In genomic region chr14:77375164-77375950, GRCh38 we compare ENCODE assay signal across 2 cellular contexts.
TF ChIP-seq lines count a peak whose summit lies in the region.

No MANE protein-coding gene starts in this region.

TF ChIP-seq in SK-N-SH, 30 proteins besides CTCF, POLR2A, EP300 and RAD21 (continued from another document):
- TF ChIP-seq REST (IDR thresholded peaks at IDR 0.05; ENCODE audit: low read depth, low read length) (no peak), FOXJ3 (CRISPR knock-in tag; IDR thresholded peaks at IDR 0.05) (no peak), SIN3A (IDR thresholded peaks at IDR 0.05; ENCODE audit: borderline replicate concordance, low read depth, low read length) (no peak), RCOR1 (IDR thresholded peaks at IDR 0.05; ENCODE audit: low read length) (no peak), NFIC (IDR thresholded peaks at IDR 0.05; ENCODE audit: borderline replicate concordance) (no peak), CHD2 (IDR thresholded peaks at IDR 0.05; ENCODE audit: low read length, partially characterized antibody) (no peak), GABPA (IDR thresholded peaks at IDR 0.05; ENCODE audit: low read depth) (no peak), MAX (IDR thresholded peaks at IDR 0.05; ENCODE audit: low read depth) (no peak), USF2 (IDR thresholded peaks at IDR 0.05; ENCODE audit: borderline replicate concordance, low read depth, low read length) (no peak), PBX3 (IDR thresholded peaks at IDR 0.05) (no peak), SMC3 (IDR thresholded peaks at IDR 0.05; ENCODE audit: low read depth, low read length) (no peak), RXRA (IDR thresholded peaks at IDR 0.05; ENCODE audit: borderline replicate concordance, low read depth) (no peak), JUND (IDR thresholded peaks at IDR 0.05) (no peak), RFX5 (IDR thresholded peaks at IDR 0.05; ENCODE audit: low read length) (no peak)

TF ChIP-seq in SK-N-SH treated with all-trans-retinoic acid at 6 μM for 48 hours, 23 proteins besides CTCF, POLR2A, EP300 and RAD21 (continued from another document):
- TF ChIP-seq CSRNP3 (CRISPR knock-in tag; IDR thresholded peaks at IDR 0.05): no peak
- no peak for TF ChIP-seq ISL1 (CRISPR knock-in tag; IDR thresholded peaks at IDR 0.05)
- no peak for TF ChIP-seq SNAI2 (CRISPR knock-in tag; IDR thresholded peaks at IDR 0.05)
- TF ChIP-seq GLIS3 (CRISPR knock-in tag; IDR thresholded peaks at IDR 0.05): no peak
- no peak for TF ChIP-seq ZFP3 (CRISPR knock-in tag; IDR thresholded peaks at IDR 0.05)
